Comparison of ENCODE assay signal across 1 cellular context in the genomic region with DNA sequence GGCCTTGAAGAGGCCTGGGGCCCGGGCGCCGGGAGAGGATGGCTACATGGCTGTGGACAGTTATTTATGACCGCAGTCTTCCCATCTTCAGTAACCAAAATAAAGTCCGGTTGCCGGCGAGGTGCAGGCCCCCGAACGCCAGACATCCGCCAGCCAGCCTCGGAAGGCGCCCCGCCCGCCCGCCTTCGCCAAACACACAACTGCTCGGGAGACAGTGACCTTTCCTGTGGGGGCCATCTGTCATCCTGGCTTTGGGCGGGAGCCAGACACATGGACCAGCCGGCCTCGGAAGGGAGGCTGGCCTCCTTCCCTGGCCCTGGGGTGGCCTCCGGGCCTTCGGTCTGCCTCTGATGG.
TF ChIP-seq lines count a peak whose summit lies in the region.

No MANE protein-coding gene starts in this region.

TF ChIP-seq in HepG2, 621 proteins besides CTCF, POLR2A, EP300 and RAD21 (continued from another document and continues in another):
- TF ChIP-seq ZMYM3 (CRISPR knock-in tag; IDR thresholded peaks at IDR 0.05): peak; percentile 53; the same call in 1 of the 2 replicates
- no peak for TF ChIP-seq SIX4 (CRISPR knock-in tag; IDR thresholded peaks at IDR 0.05)
- 0 out of 2 replicates have a peak, but pooled peaks have one; percentile 27 for TF ChIP-seq ZFY (CRISPR knock-in tag; IDR thresholded peaks at IDR 0.05)
- TF ChIP-seq ZNF644 (CRISPR knock-in tag; IDR thresholded peaks at IDR 0.05; ENCODE audit: low read depth): 0 out of 2 replicates have a peak, but pooled peaks have one; percentile 19
- TF ChIP-seq, protein P1, sequence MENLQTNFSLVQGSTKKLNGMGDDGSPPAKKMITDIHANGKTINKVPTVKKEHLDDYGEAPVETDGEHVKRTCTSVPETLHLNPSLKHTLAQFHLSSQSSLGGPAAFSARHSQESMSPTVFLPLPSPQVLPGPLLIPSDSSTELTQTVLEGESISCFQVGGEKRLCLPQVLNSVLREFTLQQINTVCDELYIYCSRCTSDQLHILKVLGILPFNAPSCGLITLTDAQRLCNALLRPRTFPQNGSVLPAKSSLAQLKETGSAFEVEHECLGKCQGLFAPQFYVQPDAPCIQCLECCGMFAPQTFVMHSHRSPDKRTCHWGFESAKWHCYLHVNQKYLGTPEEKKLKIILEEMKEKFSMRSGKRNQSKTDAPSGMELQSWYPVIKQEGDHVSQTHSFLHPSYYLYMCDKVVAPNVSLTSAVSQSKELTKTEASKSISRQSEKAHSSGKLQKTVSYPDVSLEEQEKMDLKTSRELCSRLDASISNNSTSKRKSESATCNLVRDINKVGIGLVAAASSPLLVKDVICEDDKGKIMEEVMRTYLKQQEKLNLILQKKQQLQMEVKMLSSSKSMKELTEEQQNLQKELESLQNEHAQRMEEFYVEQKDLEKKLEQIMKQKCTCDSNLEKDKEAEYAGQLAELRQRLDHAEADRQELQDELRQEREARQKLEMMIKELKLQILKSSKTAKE (CRISPR knock-in tag; IDR thresholded peaks at IDR 0.05; ENCODE audit: borderline replicate concordance): 0 out of 2 replicates have a peak, but pooled peaks have one; percentile 29
- 0 out of 2 replicates have a peak, but pooled peaks have one; percentile 10 for TF ChIP-seq ELF3 (CRISPR knock-in tag; IDR thresholded peaks at IDR 0.05)
- TF ChIP-seq TGIF2 (CRISPR knock-in tag; IDR thresholded peaks at IDR 0.05): peak; percentile 79
- no peak for TF ChIP-seq NCOA2 (CRISPR knock-in tag; IDR thresholded peaks at IDR 0.05)
- TF ChIP-seq, protein P2, sequence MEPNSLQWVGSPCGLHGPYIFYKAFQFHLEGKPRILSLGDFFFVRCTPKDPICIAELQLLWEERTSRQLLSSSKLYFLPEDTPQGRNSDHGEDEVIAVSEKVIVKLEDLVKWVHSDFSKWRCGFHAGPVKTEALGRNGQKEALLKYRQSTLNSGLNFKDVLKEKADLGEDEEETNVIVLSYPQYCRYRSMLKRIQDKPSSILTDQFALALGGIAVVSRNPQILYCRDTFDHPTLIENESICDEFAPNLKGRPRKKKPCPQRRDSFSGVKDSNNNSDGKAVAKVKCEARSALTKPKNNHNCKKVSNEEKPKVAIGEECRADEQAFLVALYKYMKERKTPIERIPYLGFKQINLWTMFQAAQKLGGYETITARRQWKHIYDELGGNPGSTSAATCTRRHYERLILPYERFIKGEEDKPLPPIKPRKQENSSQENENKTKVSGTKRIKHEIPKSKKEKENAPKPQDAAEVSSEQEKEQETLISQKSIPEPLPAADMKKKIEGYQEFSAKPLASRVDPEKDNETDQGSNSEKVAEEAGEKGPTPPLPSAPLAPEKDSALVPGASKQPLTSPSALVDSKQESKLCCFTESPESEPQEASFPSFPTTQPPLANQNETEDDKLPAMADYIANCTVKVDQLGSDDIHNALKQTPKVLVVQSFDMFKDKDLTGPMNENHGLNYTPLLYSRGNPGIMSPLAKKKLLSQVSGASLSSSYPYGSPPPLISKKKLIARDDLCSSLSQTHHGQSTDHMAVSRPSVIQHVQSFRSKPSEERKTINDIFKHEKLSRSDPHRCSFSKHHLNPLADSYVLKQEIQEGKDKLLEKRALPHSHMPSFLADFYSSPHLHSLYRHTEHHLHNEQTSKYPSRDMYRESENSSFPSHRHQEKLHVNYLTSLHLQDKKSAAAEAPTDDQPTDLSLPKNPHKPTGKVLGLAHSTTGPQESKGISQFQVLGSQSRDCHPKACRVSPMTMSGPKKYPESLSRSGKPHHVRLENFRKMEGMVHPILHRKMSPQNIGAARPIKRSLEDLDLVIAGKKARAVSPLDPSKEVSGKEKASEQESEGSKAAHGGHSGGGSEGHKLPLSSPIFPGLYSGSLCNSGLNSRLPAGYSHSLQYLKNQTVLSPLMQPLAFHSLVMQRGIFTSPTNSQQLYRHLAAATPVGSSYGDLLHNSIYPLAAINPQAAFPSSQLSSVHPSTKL (CRISPR knock-in tag; IDR thresholded peaks at IDR 0.05): peak; percentile 53
- 0 out of 2 replicates have a peak, but pooled peaks have one; percentile 34 for TF ChIP-seq ERF (CRISPR knock-in tag; IDR thresholded peaks at IDR 0.05)
- TF ChIP-seq MYC (CRISPR knock-in tag; IDR thresholded peaks at IDR 0.05; ENCODE audit: borderline replicate concordance): peak; percentile 46; the same call in 1 of the 2 replicates
- TF ChIP-seq, protein P3, sequence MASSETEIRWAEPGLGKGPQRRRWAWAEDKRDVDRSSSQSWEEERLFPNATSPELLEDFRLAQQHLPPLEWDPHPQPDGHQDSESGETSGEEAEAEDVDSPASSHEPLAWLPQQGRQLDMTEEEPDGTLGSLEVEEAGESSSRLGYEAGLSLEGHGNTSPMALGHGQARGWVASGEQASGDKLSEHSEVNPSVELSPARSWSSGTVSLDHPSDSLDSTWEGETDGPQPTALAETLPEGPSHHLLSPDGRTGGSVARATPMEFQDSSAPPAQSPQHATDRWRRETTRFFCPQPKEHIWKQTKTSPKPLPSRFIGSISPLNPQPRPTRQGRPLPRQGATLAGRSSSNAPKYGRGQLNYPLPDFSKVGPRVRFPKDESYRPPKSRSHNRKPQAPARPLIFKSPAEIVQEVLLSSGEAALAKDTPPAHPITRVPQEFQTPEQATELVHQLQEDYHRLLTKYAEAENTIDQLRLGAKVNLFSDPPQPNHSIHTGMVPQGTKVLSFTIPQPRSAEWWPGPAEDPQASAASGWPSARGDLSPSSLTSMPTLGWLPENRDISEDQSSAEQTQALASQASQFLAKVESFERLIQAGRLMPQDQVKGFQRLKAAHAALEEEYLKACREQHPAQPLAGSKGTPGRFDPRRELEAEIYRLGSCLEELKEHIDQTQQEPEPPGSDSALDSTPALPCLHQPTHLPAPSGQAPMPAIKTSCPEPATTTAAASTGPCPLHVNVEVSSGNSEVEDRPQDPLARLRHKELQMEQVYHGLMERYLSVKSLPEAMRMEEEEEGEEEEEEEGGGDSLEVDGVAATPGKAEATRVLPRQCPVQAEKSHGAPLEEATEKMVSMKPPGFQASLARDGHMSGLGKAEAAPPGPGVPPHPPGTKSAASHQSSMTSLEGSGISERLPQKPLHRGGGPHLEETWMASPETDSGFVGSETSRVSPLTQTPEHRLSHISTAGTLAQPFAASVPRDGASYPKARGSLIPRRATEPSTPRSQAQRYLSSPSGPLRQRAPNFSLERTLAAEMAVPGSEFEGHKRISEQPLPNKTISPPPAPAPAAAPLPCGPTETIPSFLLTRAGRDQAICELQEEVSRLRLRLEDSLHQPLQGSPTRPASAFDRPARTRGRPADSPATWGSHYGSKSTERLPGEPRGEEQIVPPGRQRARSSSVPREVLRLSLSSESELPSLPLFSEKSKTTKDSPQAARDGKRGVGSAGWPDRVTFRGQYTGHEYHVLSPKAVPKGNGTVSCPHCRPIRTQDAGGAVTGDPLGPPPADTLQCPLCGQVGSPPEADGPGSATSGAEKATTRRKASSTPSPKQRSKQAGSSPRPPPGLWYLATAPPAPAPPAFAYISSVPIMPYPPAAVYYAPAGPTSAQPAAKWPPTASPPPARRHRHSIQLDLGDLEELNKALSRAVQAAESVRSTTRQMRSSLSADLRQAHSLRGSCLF (CRISPR knock-in tag; IDR thresholded peaks at IDR 0.05; ENCODE audit: borderline replicate concordance): no peak
- TF ChIP-seq SOX6 (IDR thresholded peaks at IDR 0.05): no peak
- no peak for TF ChIP-seq SOX6 (CRISPR knock-in tag; IDR thresholded peaks at IDR 0.05)
- TF ChIP-seq, protein P4, sequence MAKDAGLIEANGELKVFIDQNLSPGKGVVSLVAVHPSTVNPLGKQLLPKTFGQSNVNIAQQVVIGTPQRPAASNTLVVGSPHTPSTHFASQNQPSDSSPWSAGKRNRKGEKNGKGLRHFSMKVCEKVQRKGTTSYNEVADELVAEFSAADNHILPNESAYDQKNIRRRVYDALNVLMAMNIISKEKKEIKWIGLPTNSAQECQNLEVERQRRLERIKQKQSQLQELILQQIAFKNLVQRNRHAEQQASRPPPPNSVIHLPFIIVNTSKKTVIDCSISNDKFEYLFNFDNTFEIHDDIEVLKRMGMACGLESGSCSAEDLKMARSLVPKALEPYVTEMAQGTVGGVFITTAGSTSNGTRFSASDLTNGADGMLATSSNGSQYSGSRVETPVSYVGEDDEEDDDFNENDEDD (CRISPR knock-in tag; IDR thresholded peaks at IDR 0.05; ENCODE audit: borderline replicate concordance): peak; percentile 70; the same call in 1 of the 2 replicates
- TF ChIP-seq, protein P5, sequence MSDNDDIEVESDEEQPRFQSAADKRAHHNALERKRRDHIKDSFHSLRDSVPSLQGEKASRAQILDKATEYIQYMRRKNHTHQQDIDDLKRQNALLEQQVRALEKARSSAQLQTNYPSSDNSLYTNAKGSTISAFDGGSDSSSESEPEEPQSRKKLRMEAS (IDR thresholded peaks at IDR 0.05): peak; percentile 59; the same call in 1 of the 2 replicates
- TF ChIP-seq POGZ (CRISPR knock-in tag; IDR thresholded peaks at IDR 0.05): peak; percentile 46; the same call in 1 of the 2 replicates
- TF ChIP-seq, protein P6, sequence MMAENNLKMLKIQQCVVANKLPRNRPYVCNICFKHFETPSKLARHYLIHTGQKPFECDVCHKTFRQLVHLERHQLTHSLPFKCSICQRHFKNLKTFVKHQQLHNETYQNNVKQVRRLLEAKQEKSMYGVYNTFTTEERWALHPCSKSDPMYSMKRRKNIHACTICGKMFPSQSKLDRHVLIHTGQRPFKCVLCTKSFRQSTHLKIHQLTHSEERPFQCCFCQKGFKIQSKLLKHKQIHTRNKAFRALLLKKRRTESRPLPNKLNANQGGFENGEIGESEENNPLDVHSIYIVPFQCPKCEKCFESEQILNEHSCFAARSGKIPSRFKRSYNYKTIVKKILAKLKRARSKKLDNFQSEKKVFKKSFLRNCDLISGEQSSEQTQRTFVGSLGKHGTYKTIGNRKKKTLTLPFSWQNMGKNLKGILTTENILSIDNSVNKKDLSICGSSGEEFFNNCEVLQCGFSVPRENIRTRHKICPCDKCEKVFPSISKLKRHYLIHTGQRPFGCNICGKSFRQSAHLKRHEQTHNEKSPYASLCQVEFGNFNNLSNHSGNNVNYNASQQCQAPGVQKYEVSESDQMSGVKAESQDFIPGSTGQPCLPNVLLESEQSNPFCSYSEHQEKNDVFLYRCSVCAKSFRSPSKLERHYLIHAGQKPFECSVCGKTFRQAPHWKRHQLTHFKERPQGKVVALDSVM (CRISPR knock-in tag; IDR thresholded peaks at IDR 0.05): peak; percentile 99
- no peak for TF ChIP-seq MAF1 (CRISPR knock-in tag; IDR thresholded peaks at IDR 0.05; ENCODE audit: borderline replicate concordance)
- no peak for TF ChIP-seq ZSCAN12 (CRISPR knock-in tag; IDR thresholded peaks at IDR 0.05)
- 0 out of 2 replicates have a peak, but pooled peaks have one; percentile 10 for TF ChIP-seq ETV5 (CRISPR knock-in tag; IDR thresholded peaks at IDR 0.05; ENCODE audit: borderline replicate concordance)
- TF ChIP-seq, protein P7, sequence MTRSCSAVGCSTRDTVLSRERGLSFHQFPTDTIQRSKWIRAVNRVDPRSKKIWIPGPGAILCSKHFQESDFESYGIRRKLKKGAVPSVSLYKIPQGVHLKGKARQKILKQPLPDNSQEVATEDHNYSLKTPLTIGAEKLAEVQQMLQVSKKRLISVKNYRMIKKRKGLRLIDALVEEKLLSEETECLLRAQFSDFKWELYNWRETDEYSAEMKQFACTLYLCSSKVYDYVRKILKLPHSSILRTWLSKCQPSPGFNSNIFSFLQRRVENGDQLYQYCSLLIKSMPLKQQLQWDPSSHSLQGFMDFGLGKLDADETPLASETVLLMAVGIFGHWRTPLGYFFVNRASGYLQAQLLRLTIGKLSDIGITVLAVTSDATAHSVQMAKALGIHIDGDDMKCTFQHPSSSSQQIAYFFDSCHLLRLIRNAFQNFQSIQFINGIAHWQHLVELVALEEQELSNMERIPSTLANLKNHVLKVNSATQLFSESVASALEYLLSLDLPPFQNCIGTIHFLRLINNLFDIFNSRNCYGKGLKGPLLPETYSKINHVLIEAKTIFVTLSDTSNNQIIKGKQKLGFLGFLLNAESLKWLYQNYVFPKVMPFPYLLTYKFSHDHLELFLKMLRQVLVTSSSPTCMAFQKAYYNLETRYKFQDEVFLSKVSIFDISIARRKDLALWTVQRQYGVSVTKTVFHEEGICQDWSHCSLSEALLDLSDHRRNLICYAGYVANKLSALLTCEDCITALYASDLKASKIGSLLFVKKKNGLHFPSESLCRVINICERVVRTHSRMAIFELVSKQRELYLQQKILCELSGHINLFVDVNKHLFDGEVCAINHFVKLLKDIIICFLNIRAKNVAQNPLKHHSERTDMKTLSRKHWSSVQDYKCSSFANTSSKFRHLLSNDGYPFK (CRISPR knock-in tag; IDR thresholded peaks at IDR 0.05; ENCODE audit: borderline replicate concordance): no peak; the same call in 1 of the 2 replicates
- peak; percentile 73 for TF ChIP-seq RARA (CRISPR knock-in tag; IDR thresholded peaks at IDR 0.05)
- 0 out of 2 replicates have a peak, but pooled peaks have one; percentile 19 for TF ChIP-seq FOSL2 (CRISPR knock-in tag; IDR thresholded peaks at IDR 0.05)
- peak; percentile 48 for TF ChIP-seq SAP130 (CRISPR knock-in tag; IDR thresholded peaks at IDR 0.05; ENCODE audit: low read depth)
- 0 out of 2 replicates have a peak, but pooled peaks have one; percentile 17 for TF ChIP-seq KDM1A (CRISPR knock-in tag; IDR thresholded peaks at IDR 0.05)
- TF ChIP-seq, protein P8, sequence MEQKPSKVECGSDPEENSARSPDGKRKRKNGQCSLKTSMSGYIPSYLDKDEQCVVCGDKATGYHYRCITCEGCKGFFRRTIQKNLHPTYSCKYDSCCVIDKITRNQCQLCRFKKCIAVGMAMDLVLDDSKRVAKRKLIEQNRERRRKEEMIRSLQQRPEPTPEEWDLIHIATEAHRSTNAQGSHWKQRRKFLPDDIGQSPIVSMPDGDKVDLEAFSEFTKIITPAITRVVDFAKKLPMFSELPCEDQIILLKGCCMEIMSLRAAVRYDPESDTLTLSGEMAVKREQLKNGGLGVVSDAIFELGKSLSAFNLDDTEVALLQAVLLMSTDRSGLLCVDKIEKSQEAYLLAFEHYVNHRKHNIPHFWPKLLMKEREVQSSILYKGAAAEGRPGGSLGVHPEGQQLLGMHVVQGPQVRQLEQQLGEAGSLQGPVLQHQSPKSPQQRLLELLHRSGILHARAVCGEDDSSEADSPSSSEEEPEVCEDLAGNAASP (CRISPR knock-in tag; IDR thresholded peaks at IDR 0.05; ENCODE audit: borderline replicate concordance): peak; percentile 36; the same call in 1 of the 2 replicates
- TF ChIP-seq ZNF879 (CRISPR knock-in tag; IDR thresholded peaks at IDR 0.05): peak; percentile 48; the same call in 1 of the 2 replicates
- TF ChIP-seq, protein P9, sequence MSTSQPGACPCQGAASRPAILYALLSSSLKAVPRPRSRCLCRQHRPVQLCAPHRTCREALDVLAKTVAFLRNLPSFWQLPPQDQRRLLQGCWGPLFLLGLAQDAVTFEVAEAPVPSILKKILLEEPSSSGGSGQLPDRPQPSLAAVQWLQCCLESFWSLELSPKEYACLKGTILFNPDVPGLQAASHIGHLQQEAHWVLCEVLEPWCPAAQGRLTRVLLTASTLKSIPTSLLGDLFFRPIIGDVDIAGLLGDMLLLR (CRISPR knock-in tag; IDR thresholded peaks at IDR 0.05): no peak
- no peak for TF ChIP-seq ZNF766 (CRISPR knock-in tag; IDR thresholded peaks at IDR 0.05; ENCODE audit: borderline replicate concordance)
- no peak for TF ChIP-seq YEATS4 (CRISPR knock-in tag; IDR thresholded peaks at IDR 0.05; ENCODE audit: borderline replicate concordance)
- TF ChIP-seq ZNF17 (CRISPR knock-in tag; IDR thresholded peaks at IDR 0.05): no peak
- 0 out of 2 replicates have a peak, but pooled peaks have one; percentile 57 for TF ChIP-seq ZMAT3 (CRISPR knock-in tag; conservative IDR thresholded peaks at IDR 0.05)
- TF ChIP-seq, protein P10, sequence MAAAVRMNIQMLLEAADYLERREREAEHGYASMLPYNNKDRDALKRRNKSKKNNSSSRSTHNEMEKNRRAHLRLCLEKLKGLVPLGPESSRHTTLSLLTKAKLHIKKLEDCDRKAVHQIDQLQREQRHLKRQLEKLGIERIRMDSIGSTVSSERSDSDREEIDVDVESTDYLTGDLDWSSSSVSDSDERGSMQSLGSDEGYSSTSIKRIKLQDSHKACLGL (CRISPR knock-in tag; IDR thresholded peaks at IDR 0.05): peak; percentile 38; the same call in 1 of the 2 replicates
- 0 out of 2 replicates have a peak, but pooled peaks have one; percentile 22 for TF ChIP-seq ZBTB38 (CRISPR knock-in tag; IDR thresholded peaks at IDR 0.05)
- TF ChIP-seq ZNF367 (CRISPR knock-in tag; IDR thresholded peaks at IDR 0.05; ENCODE audit: borderline replicate concordance): no peak
